ENCODE assay signal across 17 cellular contexts in genomic region chr16:2163211-2163881, GRCh38. TPM values are rescaled to one million over a fixed set of nuclear protein-coding genes. Genes with fewer than 3 reads are reported as not detected.
DNase-seq lines count a peak whose midpoint lies in the region; ATAC-seq, FAIRE-seq and TF ChIP-seq lines count a peak whose summit lies in the region.
"Had no signal": no experiment of that assay in that cellular context is flagged by ENCODE, and none has a peak within 500 bp of the region (broad histone marks: within the 10 kb centered on the region; RNA-seq: fewer than 3 reads in every experiment).

No MANE protein-coding gene starts in this region.

- peak overlapping the region; percentile 59 for H3K27ac Mint-ChIP-seq in activated naive CD8-positive, alpha-beta T cell treated with anti-CD3 and anti-CD28 coated beads, Interleukin-2, amount 50 U/mL, for 24 hours
- H3K27ac Mint-ChIP-seq: endodermal cell, neural progenitor cell had no signal

- H3K4me3 ChIP-seq in kidney (ENCODE audit: low read length in 2 of 2): no peak overlapping the region
- peak overlapping the region; percentile 17 for H3K4me3 ChIP-seq in suprapubic skin
- H3K4me3 ChIP-seq: left ventricle myocardium inferior, neural progenitor cell had no signal

- no peaks in the 10 kb centered on the region for H3K9me3 ChIP-seq in kidney (ENCODE audit: control insufficient read depth in 1 of 2, low read length in 2 of 2)
- no peaks in the 10 kb centered on the region for H3K9me3 ChIP-seq in suprapubic skin
- H3K9me3 ChIP-seq: left ventricle myocardium inferior had no signal

- no peak for FAIRE-seq in kidney (lab: Jason Lieb, UNC)

- peaks cover 8% of the 10 kb centered on the region for H3K36me3 Mint-ChIP-seq in activated naive CD8-positive, alpha-beta T cell treated with anti-CD3 and anti-CD28 coated beads, Interleukin-2, amount 50 U/mL, for 24 hours (ENCODE audit: low read depth)

- H3K36me3 ChIP-seq in kidney (ENCODE audit: control insufficient read depth in 1 of 2, insufficient read depth in 2 of 2, low read length in 2 of 2): peaks cover 3 to 4% of the 10 kb centered on the region in 2 donors
- peaks cover 27% of the 10 kb centered on the region for H3K36me3 ChIP-seq in suprapubic skin
- H3K36me3 ChIP-seq: neural progenitor cell had no signal

- DNase-seq in activated CD4-positive, CD25-positive, alpha-beta regulatory T cell (lab: John Stamatoyannopoulos, UW): no peak
- DNase-seq in activated naive CD8-positive, alpha-beta T cell treated with anti-CD3 and anti-CD28 coated beads, Interleukin-2, amount 50 U/mL, for 24 hours: no peak
- peak; percentile 91 for DNase-seq in kidney
- peak in 1 of 2 donors; percentile 84 for DNase-seq in suprapubic skin (ENCODE audit: low spot score in 2 of 2)
- no peak for DNase-seq in stimulated activated CD4-positive, alpha-beta T cell treated with anti-CD3 and anti-CD28 coated beads, Interleukin-2, amount 100 ng/mL, for 24 hours
- DNase-seq: activated CD8-positive, alpha-beta memory T cell treated with anti-CD3 and anti-CD28 coated beads, Interleukin-2, amount 50 U/mL, for 48 hours; endodermal cell; left ventricle myocardium inferior; NCI-H1417 treated with DMSO at 0.1 percent for 48 hours; NCI-H69; Right ventricle myocardium superior had no signal

- TF ChIP-seq CTCF in kidney (IDR thresholded peaks at IDR 0.05; ENCODE audit: borderline replicate concordance, extremely low read depth, insufficient read depth): no peak
- TF ChIP-seq CTCF in suprapubic skin (IDR thresholded peaks at IDR 0.05): no peak

- peaks cover 8% of the 10 kb centered on the region for H3K4me1 Mint-ChIP-seq in activated naive CD8-positive, alpha-beta T cell treated with anti-CD3 and anti-CD28 coated beads, Interleukin-2, amount 50 U/mL, for 24 hours

- H3K9ac ChIP-seq in kidney (ENCODE audit: low read length in 2 of 2): no peak overlapping the region
- H3K9ac ChIP-seq: neural progenitor cell had no signal

- H3K4me1 ChIP-seq in kidney (ENCODE audit: control insufficient read depth in 1 of 2, insufficient read depth in 1 of 2, low read depth in 1 of 2, low read length in 2 of 2) (peaks cover 0 to 2% of the 10 kb centered on the region in 2 donors), suprapubic skin (peaks cover 58% of the 10 kb centered on the region)

- ATAC-seq in activated CD4-positive, CD25-positive, alpha-beta regulatory T cell treated with anti-CD3 and anti-CD28 coated beads, Interleukin-2, amount 50 U/mL, for 24 hours: peak; percentile 33 to 48
- ATAC-seq in activated naive CD8-positive, alpha-beta T cell treated with anti-CD3 and anti-CD28 coated beads, Interleukin-2, amount 50 U/mL, for 24 hours: peak; percentile 23
- no peak for ATAC-seq in GM21381 (IDR thresholded peaks at IDR 0.05; ENCODE audit: unreplicated experiment)
- no peak for ATAC-seq in HG02840 (IDR thresholded peaks at IDR 0.05; ENCODE audit: low FRiP score, unreplicated experiment)

- intact Hi-C loops in kidney (cut with DNase I): no loop called here

- no peak for TF ChIP-seq EP300 in suprapubic skin (IDR thresholded peaks at IDR 0.05)

- TF ChIP-seq POLR2A in suprapubic skin (IDR thresholded peaks at IDR 0.05): no peak

- H3K27me3 Mint-ChIP-seq in activated naive CD8-positive, alpha-beta T cell treated with anti-CD3 and anti-CD28 coated beads, Interleukin-2, amount 50 U/mL, for 24 hours: no peaks in the 10 kb centered on the region

- no peak overlapping the region for H3K4me3 Mint-ChIP-seq in activated naive CD8-positive, alpha-beta T cell treated with anti-CD3 and anti-CD28 coated beads, Interleukin-2, amount 50 U/mL, for 24 hours
- H3K4me3 Mint-ChIP-seq: endodermal cell, neural progenitor cell had no signal

- H3K27ac ChIP-seq in kidney (ENCODE audit: low read depth in 2 of 2, low read length in 2 of 2) (no peak overlapping the region), suprapubic skin (peak overlapping the region; percentile 90)
- H3K27ac ChIP-seq: 22Rv1, left ventricle myocardium inferior, neural progenitor cell had no signal

- no peaks in the 10 kb centered on the region for H3K9me3 Mint-ChIP-seq in activated naive CD8-positive, alpha-beta T cell treated with anti-CD3 and anti-CD28 coated beads, Interleukin-2, amount 50 U/mL, for 24 hours
- H3K9me3 Mint-ChIP-seq: endodermal cell, neural progenitor cell had no signal

- 65% methylated on average over 23 of the region's 26 CpGs for WGBS in suprapubic skin

- no peaks in the 10 kb centered on the region for H3K27me3 ChIP-seq in suprapubic skin
- H3K27me3 ChIP-seq: neural progenitor cell had no signal

RNA-seq across cellular contexts. Expression of gene TRAF7, which starts 7.8 kb away (rescaled TPM):
- total RNA-seq in kidney (66.8 TPM), suprapubic skin (10 to 100 TPM; 53.4 to 74.7 (median 66.5) TPM)
- polyA plus RNA-seq in kidney (ENCODE audit: insufficient read depth, low read depth, low replicate concordance): 26.1 TPM

RNA-seq across cellular contexts. Expression of gene RAB26, which starts 14.9 kb away (rescaled TPM):
- total RNA-seq in kidney (1.5 TPM), suprapubic skin (1 to 10 TPM in 3 of 4 donors, under 1 TPM in 1; 0.64 to 3.0 (median 1.4) TPM)
- 3.0 TPM for polyA plus RNA-seq in kidney (ENCODE audit: insufficient read depth, low read depth, low replicate concordance)
- total RNA-seq: skeletal muscle tissue had no signal

RNA-seq across cellular contexts. Expression of gene PKD1, which starts 27.6 kb away (rescaled TPM):
- total RNA-seq in kidney (88.3 TPM), suprapubic skin (100 to 1,000 TPM; 209 to 446 (median 293) TPM)
- polyA plus RNA-seq in kidney (ENCODE audit: insufficient read depth, low read depth, low replicate concordance): 16.2 TPM

RNA-seq across cellular contexts. Expression of gene CASKIN1, which starts 33.1 kb away (rescaled TPM):
- 0.66 TPM for total RNA-seq in kidney
- 0.30 TPM for polyA plus RNA-seq in kidney (ENCODE audit: insufficient read depth, low read depth, low replicate concordance)
- 1 to 10 TPM in 1 of 4 donors, under 1 TPM in 3; 0.49 to 1.5 (median 0.78) TPM for total RNA-seq in suprapubic skin

RNA-seq across cellular contexts. Expression of gene MLST8, which starts 41.9 kb away (rescaled TPM):
- total RNA-seq in kidney: 34.0 TPM
- polyA plus RNA-seq in kidney (ENCODE audit: insufficient read depth, low read depth, low replicate concordance): 63.3 TPM
- 10 to 100 TPM; 52.3 to 69.5 (median 55.1) TPM for total RNA-seq in suprapubic skin

Comparison
In these comparisons a context has a peak if more than half of its experiments do, and no peak if none do; other contexts are left out.
1. ATAC-seq: peak in activated CD4-positive, CD25-positive, alpha-beta regulatory T cell treated with anti-CD3 and anti-CD28 coated beads, Interleukin-2, amount 50 U/mL, for 24 hours (2 of 2) and activated naive CD8-positive, alpha-beta T cell treated with anti-CD3 and anti-CD28 coated beads, Interleukin-2, amount 50 U/mL, for 24 hours (single experiment); none in GM21381 (single experiment) and HG02840 (single experiment).